Comparison of ENCODE assay signal across 22 cellular contexts in genomic region chr12:26551385-26551784, GRCh38.
"Had no signal": no experiment of that assay in that cellular context is flagged by ENCODE, and none has a peak within 500 bp of the region (broad histone marks: within the 10 kb centered on the region; RNA-seq: fewer than 3 reads in every experiment).

No MANE protein-coding gene starts in this region.

- H3K4me1 Mint-ChIP-seq: activated CD4-positive, alpha-beta T cell treated with anti-CD3 and anti-CD28 coated beads for 36 hours had no signal

- H3K9me3 Mint-ChIP-seq: dendritic cell treated with granulocyte-macrophage colony-stimulating factor and Interleukin-4, amounts not matched to agents 40 ng/mL and 50 ng/mL, for 4 days; type B pancreatic cell had no signal

- H3K4me3 Mint-ChIP-seq: activated CD4-positive, alpha-beta T cell treated with anti-CD3 and anti-CD28 coated beads for 36 hours; dendritic cell treated with granulocyte-macrophage colony-stimulating factor and Interleukin-4, amounts not matched to agents 40 ng/mL and 50 ng/mL, for 4 days; naive B cell; type B pancreatic cell had no signal

- H3K4me1 ChIP-seq: ascending aorta, vagina had no signal

- H3K27me3 Mint-ChIP-seq: activated CD4-positive, alpha-beta T cell treated with anti-CD3 and anti-CD28 coated beads for 36 hours; dendritic cell treated with granulocyte-macrophage colony-stimulating factor and Interleukin-4, amounts not matched to agents 40 ng/mL and 50 ng/mL, for 4 days; naive B cell; type B pancreatic cell had no signal

- H3K36me3 ChIP-seq: brain microvascular endothelial cell, thoracic aorta had no signal

- H3K9me3 ChIP-seq: ascending aorta, heart right ventricle, right lobe of liver, thoracic aorta, vagina had no signal

- H3K27ac Mint-ChIP-seq: activated CD4-positive, alpha-beta T cell treated with anti-CD3 and anti-CD28 coated beads for 36 hours; dendritic cell treated with granulocyte-macrophage colony-stimulating factor and Interleukin-4, amounts not matched to agents 40 ng/mL and 50 ng/mL, for 4 days; type B pancreatic cell had no signal

- H3K27me3 ChIP-seq: ascending aorta, brain microvascular endothelial cell, heart right ventricle, right lobe of liver, vagina had no signal

- H3K4me3 ChIP-seq: ascending aorta, heart right ventricle, right lobe of liver, skin epidermis, thoracic aorta, vagina had no signal

- DNase-seq: activated CD4-positive, alpha-beta T cell treated with anti-CD3 and anti-CD28 coated beads for 36 hours; activated CD4-positive, alpha-beta T cell treated with anti-CD3 and anti-CD28 coated beads, Interleukin-2, amount 50 U/mL, for 4 hours; activated CD8-positive, alpha-beta memory T cell treated with anti-CD3 and anti-CD28 coated beads for 24 hours; activated CD8-positive, alpha-beta memory T cell treated with anti-CD3 and anti-CD28 coated beads, Interleukin-2, amount 50 U/mL, for 4 hours; activated naive CD4-positive, alpha-beta T cell treated with anti-CD3 and anti-CD28 coated beads, Interleukin-2, amount 50 U/mL, for 16 hours; activated T-cell treated with anti-CD3 and anti-CD28 coated beads, Interleukin-2, amount 50 U/mL, for 48 hours; brain microvascular endothelial cell; caudate nucleus; effector CD4-positive, alpha-beta T cell; heart right ventricle; islet precursor cell; left colon; naive B cell; nucleus accumbens; right lobe of liver; stimulated activated CD4-positive, alpha-beta T cell treated with anti-CD3 and anti-CD28 coated beads, Interleukin-1b, Interleukin-23, amount 100 ng/mL, for 48 hours had no signal

- ATAC-seq: activated CD4-positive, alpha-beta T cell treated with anti-CD3 and anti-CD28 coated beads for 36 hours; heart right ventricle; left colon had no signal
